ENCODE assay signal across 8 cellular contexts in genomic region chr16:28863929-28864886, GRCh38. TPM values are rescaled to one million over a fixed set of nuclear protein-coding genes. Genes with fewer than 3 reads are reported as not detected.
DNase-seq lines count a peak whose midpoint lies in the region; TF ChIP-seq lines count a peak whose summit lies in the region.

No MANE protein-coding gene starts in this region.

- peak overlapping the region; percentile 99 to 100 (median 100) for H3K27ac Mint-ChIP-seq in brain

- peaks cover 16% of the 10 kb centered on the region for H3K27me3 Mint-ChIP-seq in brain

- H3K9me3 Mint-ChIP-seq in brain = no peaks in the 10 kb centered on the region

- H3K4me1 Mint-ChIP-seq in brain = peaks cover 33% of the 10 kb centered on the region

- H3K4me3 ChIP-seq in Jurkat, Clone E6-1 (ENCODE audit: low read length) = peak overlapping the region; percentile 94

- TF ChIP-seq CTCF in brain (conservative IDR thresholded peaks at IDR 0.05) = no peak

- H3K4me3 Mint-ChIP-seq in brain = peak overlapping the region; percentile 98 to 100 (median 100)

- peak; percentile 59 for DNase-seq in EH (ENCODE audit: low read depth)
- DNase-seq in Jurkat, Clone E6-1 (ENCODE audit: low read depth, low spot score) = no peak
- peak; percentile 20 for DNase-seq in kidney tubule cell (ENCODE audit: low spot score)
- DNase-seq in stromal cell of bone marrow (ENCODE audit: low read depth) = peak; percentile 38
- DNase-seq in SHP77 (lab: John Stamatoyannopoulos, UW) = no peak
- no peak for DNase-seq in GF-D8 (lab: John Stamatoyannopoulos, UW)
- no peak for DNase-seq in SW480 (ENCODE audit: low spot score)

- H3K36me3 Mint-ChIP-seq in brain = peaks cover 11% of the 10 kb centered on the region

RNA-seq across cellular contexts. Expression of gene SH2B1, which starts 0.6 kb away (rescaled TPM):
- polyA plus RNA-seq in Jurkat, Clone E6-1 (2012; ENCODE audit: insufficient read depth, insufficient read length) = 45.9 TPM
- 55.0 TPM for polyA plus RNA-seq in brain (ENCODE audit: insufficient read depth, low read depth, low replicate concordance)

RNA-seq across cellular contexts. Expression of gene ATP2A1, which starts 14.1 kb away (rescaled TPM):
- polyA plus RNA-seq in Jurkat, Clone E6-1 (2012; ENCODE audit: insufficient read depth, insufficient read length) = 5.8 TPM
- polyA plus RNA-seq in brain (ENCODE audit: insufficient read depth, low read depth, low replicate concordance) = 0.51 TPM

RNA-seq across cellular contexts. Expression of gene TUFM, which starts 18.1 kb away (rescaled TPM):
- 418 TPM for polyA plus RNA-seq in Jurkat, Clone E6-1 (2012; ENCODE audit: insufficient read depth, insufficient read length)
- 286 TPM for polyA plus RNA-seq in brain (ENCODE audit: insufficient read depth, low read depth, low replicate concordance)

RNA-seq across cellular contexts. Expression of gene ATXN2L, which starts 41.4 kb away (rescaled TPM):
- 184 TPM for polyA plus RNA-seq in Jurkat, Clone E6-1 (2012; ENCODE audit: insufficient read depth, insufficient read length)
- 225 TPM for polyA plus RNA-seq in brain (ENCODE audit: insufficient read depth, low read depth, low replicate concordance)

Comparison
In these comparisons a context has a peak if more than half of its experiments do, and no peak if none do; other contexts are left out.
1. DNase-seq: peak in EH (single experiment), kidney tubule cell (single experiment) and stromal cell of bone marrow (single experiment); none in Jurkat, Clone E6-1 (single experiment), SHP77 (0 of 2), GF-D8 (single experiment) and SW480 (single experiment).